Comparison of ENCODE assay signal across 10 cellular contexts in the genomic region with DNA sequence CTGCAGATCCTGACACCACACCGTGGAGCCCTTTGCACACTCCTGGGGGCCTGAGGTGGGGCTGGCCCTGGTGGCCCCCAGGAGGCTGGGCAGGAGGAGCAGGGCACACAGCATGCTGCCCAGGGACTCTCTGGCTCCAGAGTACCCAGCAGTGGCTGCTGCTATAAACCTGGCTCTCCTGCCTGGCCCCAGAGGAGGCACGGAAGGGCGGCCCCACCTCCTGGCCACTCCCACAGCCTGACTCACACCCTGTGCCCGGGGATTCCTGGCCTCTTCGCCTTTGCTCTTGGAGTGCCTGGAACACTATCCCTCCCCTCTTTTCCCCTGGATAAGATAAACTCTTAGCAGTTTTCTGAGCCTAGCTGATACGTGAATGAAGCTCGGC. TPM values are rescaled to one million over a fixed set of nuclear protein-coding genes. Genes with fewer than 3 reads are reported as not detected.
DNase-seq lines count a peak whose midpoint lies in the region; ATAC-seq, FAIRE-seq and TF ChIP-seq lines count a peak whose summit lies in the region.
"Had no signal": no experiment of that assay in that cellular context is flagged by ENCODE, and none has a peak within 500 bp of the region (broad histone marks: within the 10 kb centered on the region; RNA-seq: fewer than 3 reads in every experiment).

A gene with protein sequence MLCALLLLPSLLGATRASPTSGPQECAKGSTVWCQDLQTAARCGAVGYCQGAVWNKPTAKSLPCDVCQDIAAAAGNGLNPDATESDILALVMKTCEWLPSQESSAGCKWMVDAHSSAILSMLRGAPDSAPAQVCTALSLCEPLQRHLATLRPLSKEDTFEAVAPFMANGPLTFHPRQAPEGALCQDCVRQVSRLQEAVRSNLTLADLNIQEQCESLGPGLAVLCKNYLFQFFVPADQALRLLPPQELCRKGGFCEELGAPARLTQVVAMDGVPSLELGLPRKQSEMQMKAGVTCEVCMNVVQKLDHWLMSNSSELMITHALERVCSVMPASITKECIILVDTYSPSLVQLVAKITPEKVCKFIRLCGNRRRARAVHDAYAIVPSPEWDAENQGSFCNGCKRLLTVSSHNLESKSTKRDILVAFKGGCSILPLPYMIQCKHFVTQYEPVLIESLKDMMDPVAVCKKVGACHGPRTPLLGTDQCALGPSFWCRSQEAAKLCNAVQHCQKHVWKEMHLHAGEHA (minus strand): TSS at position 165 of the 385 bp plus-strand sequence. CDS start 51 bp downstream, at position 114.

- CTCF ChIA-PET in CD4-positive, alpha-beta memory T cell (lab: Charles Lee; ENCODE audit: partially characterized antibody), result no interaction called here

- peaks cover 12% of the 10 kb centered on the region for H3K9me3 Mint-ChIP-seq in progenitor cell of endocrine pancreas (ENCODE audit: low read depth)
- no peaks in the 10 kb centered on the region for H3K9me3 Mint-ChIP-seq in CD4-positive, alpha-beta memory T cell

- intact Hi-C loops in CD4-positive, alpha-beta memory T cell (cut with micrococcal nuclease), result no loop called here

- DNase-seq in H54 (ENCODE audit: insufficient read length, low spot score) (peak; percentile 90), NCI-H460 (ENCODE audit: extremely low read depth, low read depth) (peak; percentile 3), glomerular visceral epithelial cell (ENCODE audit: extremely low spot score) (peak; percentile 38), progenitor cell of endocrine pancreas (ENCODE audit: low spot score, unreplicated experiment) (no peak), KG1 (lab: John Stamatoyannopoulos, UW) (no peak)
- no peak for DNase-seq in CD4-positive, alpha-beta memory T cell

- ATAC-seq in HG02642 (IDR thresholded peaks at IDR 0.05; ENCODE audit: poor library complexity, unreplicated experiment), result no peak
- ATAC-seq: body of pancreas had no signal

- no peaks in the 10 kb centered on the region for H3K4me1 ChIP-seq in CD4-positive, alpha-beta memory T cell (ENCODE audit: insufficient read depth, low read length)
- H3K4me1 ChIP-seq: body of pancreas had no signal

- no peaks in the 10 kb centered on the region for H3K36me3 ChIP-seq in CD4-positive, alpha-beta memory T cell (ENCODE audit: insufficient read depth, low read length)

- peaks cover 4% of the 10 kb centered on the region for H3K27me3 Mint-ChIP-seq in progenitor cell of endocrine pancreas
- H3K27me3 Mint-ChIP-seq in CD4-positive, alpha-beta memory T cell, result peaks cover 0 to 5% of the 10 kb centered on the region in 2 donors

- FAIRE-seq in H54 (lab: Jason Lieb, UNC), result peak; percentile 57

- no peaks in the 10 kb centered on the region for H3K27me3 ChIP-seq in CD4-positive, alpha-beta memory T cell (ENCODE audit: insufficient read depth, low read length)
- H3K27me3 ChIP-seq: body of pancreas had no signal

- H3K4me1 Mint-ChIP-seq in progenitor cell of endocrine pancreas (ENCODE audit: low read depth), result peaks cover 20% of the 10 kb centered on the region
- H3K4me1 Mint-ChIP-seq in CD4-positive, alpha-beta memory T cell, result peaks cover 0 to 1% (median 0%) of the 10 kb centered on the region in 4 donors

- TF ChIP-seq CTCF in progenitor cell of endocrine pancreas (IDR thresholded peaks at IDR 0.05; ENCODE audit: unreplicated experiment), result no peak

- H3K9me3 ChIP-seq in CD4-positive, alpha-beta memory T cell (ENCODE audit: control insufficient read depth in 1 of 2, low read length in 2 of 2), result no peaks in the 10 kb centered on the region
- H3K9me3 ChIP-seq: body of pancreas had no signal

- POLR2A ChIA-PET in CD4-positive, alpha-beta memory T cell (lab: Charles Lee; ENCODE audit: partially characterized antibody), result no interaction called here

- peaks cover 2% of the 10 kb centered on the region for H3K36me3 Mint-ChIP-seq in progenitor cell of endocrine pancreas (ENCODE audit: insufficient read depth)
- no peaks in the 10 kb centered on the region for H3K36me3 Mint-ChIP-seq in CD4-positive, alpha-beta memory T cell

- no peak for TF ChIP-seq POLR2A in H54 (IDR thresholded peaks at IDR 0.05; ENCODE audit: low read depth, low read length)

- H3K4me3 ChIP-seq in CD4-positive, alpha-beta memory T cell (ENCODE audit: low read length in 2 of 2), result no peak within 1 kb of the TSS
- H3K4me3 ChIP-seq: body of pancreas had no signal

- peak within 1 kb of the TSS; percentile 42 for H3K27ac Mint-ChIP-seq in progenitor cell of endocrine pancreas
- H3K27ac Mint-ChIP-seq in CD4-positive, alpha-beta memory T cell, result no peak within 1 kb of the TSS

- H3K27ac ChIP-seq in CD4-positive, alpha-beta memory T cell (ENCODE audit: low read depth, low read length), result no peak within 1 kb of the TSS
- H3K27ac ChIP-seq: body of pancreas had no signal

- no peak within 1 kb of the TSS for H3K4me3 Mint-ChIP-seq in progenitor cell of endocrine pancreas (ENCODE audit: low read depth)
- peak within 1 kb of the TSS in 1 of 8 donors; percentile 2 for H3K4me3 Mint-ChIP-seq in CD4-positive, alpha-beta memory T cell

RNA-seq across cellular contexts. Expression of the gene that starts here (rescaled TPM):
- total RNA-seq in NCI-H460 (2014; rRNA removed; shearing (Covaris generic)), result not detected in 2 replicates
- polyA plus RNA-seq in NCI-H460 (2014; cell fraction: nucleus; rRNA removed), result not detected in 2 replicates
- total RNA-seq in progenitor cell of endocrine pancreas, result 0.14 and 0.38 TPM in 2 replicates
- not detected for total RNA-seq in CD4-positive, alpha-beta memory T cell
- polyA plus RNA-seq in CD4-positive, alpha-beta memory T cell, result not detected
- total RNA-seq: lung microvascular endothelial cell; T-helper 1 cell treated with Interleukin-12 subunit alpha and Interleukin-12 subunit beta and Interleukin-4 antibody, amounts not matched to agents 30 ng/mL and 1 ng/mL, for 36 hours had no signal

Comparison
In these comparisons a context has a peak if more than half of its experiments do, and no peak if none do; other contexts are left out.
1. Peak in DNase-seq in NCI-H460; RNA of the gene not detected or under 1 TPM.
2. DNase-seq: peak in H54 (single experiment) and glomerular visceral epithelial cell (single experiment); none in progenitor cell of endocrine pancreas (single experiment), CD4-positive, alpha-beta memory T cell (0 of 5) and KG1 (single experiment).